In the genomic region with DNA sequence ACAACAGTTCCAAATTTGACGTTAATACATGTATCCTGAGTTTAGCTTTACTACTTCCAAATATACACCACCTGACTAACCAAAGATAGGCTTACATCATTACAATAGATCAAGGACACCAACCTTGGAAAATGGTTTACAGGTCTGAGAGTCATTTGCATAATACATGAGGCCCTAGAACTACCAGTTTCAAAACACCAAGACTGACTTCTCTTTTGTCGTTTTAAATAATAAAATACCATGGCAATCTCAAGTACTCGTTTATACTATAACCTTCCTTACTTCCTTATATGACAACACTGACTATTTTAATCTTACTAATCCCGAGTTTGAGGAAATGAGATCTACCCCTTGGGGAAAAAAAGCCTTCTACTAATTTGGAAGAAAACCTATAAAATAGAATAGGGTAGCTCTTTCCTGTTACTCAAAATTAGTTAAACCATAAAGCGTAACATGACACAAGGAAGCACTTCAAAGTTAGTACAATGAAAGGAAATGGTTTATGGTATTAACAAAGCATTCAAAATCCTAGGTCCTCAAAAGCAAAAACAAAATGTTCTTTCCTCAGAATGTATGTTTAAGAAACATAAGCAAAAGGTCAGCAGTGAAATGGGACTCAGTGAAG, we compare ENCODE assay signal across 8 cellular contexts. TPM values are rescaled to one million over a fixed set of nuclear protein-coding genes. Genes with fewer than 3 reads are reported as not detected.
DNase-seq lines count a peak whose midpoint lies in the region; ATAC-seq and TF ChIP-seq lines count a peak whose summit lies in the region.

No MANE protein-coding gene starts in this region.

- peak; percentile 91 for DNase-seq in A673 (ENCODE audit: low spot score)
- no peak for DNase-seq in SK-N-MC (ENCODE audit: low read depth, low spot score)
- no peak for DNase-seq in OCI-M1 (lab: John Stamatoyannopoulos, UW)
- DNase-seq in effector CD8-positive, alpha-beta T cell (lab: John Stamatoyannopoulos, UW) = no peak
- DNase-seq in hepatic stellate cell (ENCODE audit: low spot score) = no peak
- no peak for DNase-seq in cerebellar cortex (ENCODE audit: low spot score)

- H3K36me3 ChIP-seq in A673 (ENCODE audit: insufficient read depth, low read length, poor library complexity, severe bottlenecking) (peaks cover 45% of the 10 kb centered on the region), SK-N-MC (ENCODE audit: insufficient read depth, low read length) (peaks cover 75% of the 10 kb centered on the region)

- peaks cover 27% of the 10 kb centered on the region for H3K4me1 ChIP-seq in A673 (ENCODE audit: insufficient read depth, low read length, poor library complexity, severe bottlenecking)

- TF ChIP-seq CTCF in A673 (conservative IDR thresholded peaks at IDR 0.05; ENCODE audit: low read depth, low read length) = no peak

- H3K9ac ChIP-seq in SK-N-MC (ENCODE audit: insufficient read length) = no peak overlapping the region

- BruUV-seq in A673 (replicated peaks; lab: Mats Ljungman, UMichigan) = no TSS peak

- H3K9me3 ChIP-seq in A673 (ENCODE audit: low read depth, low read length, poor library complexity, severe bottlenecking) (no peaks in the 10 kb centered on the region), SK-N-MC (ENCODE audit: low read depth, low read length) (no peaks in the 10 kb centered on the region)

- peak overlapping the region; percentile 72 for H3K27ac ChIP-seq in A673 (ENCODE audit: low read depth, low read length, poor library complexity, severe bottlenecking)
- peak overlapping the region; percentile 11; the same call in 1 of the 2 replicates for H3K27ac ChIP-seq in SK-N-MC

- intact Hi-C loops in A673 (cut with micrococcal nuclease; ENCODE audit: unreplicated experiment) = no loop called here

- H3K27me3 ChIP-seq in A673 (replicated peaks; ENCODE audit: insufficient read depth, low read depth, low read length, poor library complexity) = no peaks in the 10 kb centered on the region

- ATAC-seq in GM19397 (IDR thresholded peaks at IDR 0.05; ENCODE audit: unreplicated experiment) (peak; percentile 74), HG03066 (IDR thresholded peaks at IDR 0.05; ENCODE audit: low read depth, unreplicated experiment) (peak; percentile 87)

- no peak overlapping the region for H3K4me3 ChIP-seq in A673 (ENCODE audit: low read depth, low read length, poor library complexity, severe bottlenecking)
- H3K4me3 ChIP-seq in SK-N-MC = no peak overlapping the region; the same call in 1 of the 2 replicates

- CTCF ChIA-PET in A673 (lab: Charles Lee) = no interaction called here

- POLR2A ChIA-PET in A673 (lab: Charles Lee; ENCODE audit: low non-redundant PET) = interaction anchor here (0.7 kb wide), 1 partner anchor 1188 kb away, joined by 3 read pairs; no protein-coding TSS in a partner anchor

RNA-seq across cellular contexts. Expression of gene UBQLN1, which starts 42.1 kb away (rescaled TPM):
- total RNA-seq in A673 (2021) = 154 and 162 TPM in 2 replicates

RNA-seq across cellular contexts. Expression of gene IDNK, which starts 42.7 kb away (rescaled TPM):
- 1.6 and 1.7 TPM in 2 replicates for total RNA-seq in A673 (2021)
